In the genomic region with DNA sequence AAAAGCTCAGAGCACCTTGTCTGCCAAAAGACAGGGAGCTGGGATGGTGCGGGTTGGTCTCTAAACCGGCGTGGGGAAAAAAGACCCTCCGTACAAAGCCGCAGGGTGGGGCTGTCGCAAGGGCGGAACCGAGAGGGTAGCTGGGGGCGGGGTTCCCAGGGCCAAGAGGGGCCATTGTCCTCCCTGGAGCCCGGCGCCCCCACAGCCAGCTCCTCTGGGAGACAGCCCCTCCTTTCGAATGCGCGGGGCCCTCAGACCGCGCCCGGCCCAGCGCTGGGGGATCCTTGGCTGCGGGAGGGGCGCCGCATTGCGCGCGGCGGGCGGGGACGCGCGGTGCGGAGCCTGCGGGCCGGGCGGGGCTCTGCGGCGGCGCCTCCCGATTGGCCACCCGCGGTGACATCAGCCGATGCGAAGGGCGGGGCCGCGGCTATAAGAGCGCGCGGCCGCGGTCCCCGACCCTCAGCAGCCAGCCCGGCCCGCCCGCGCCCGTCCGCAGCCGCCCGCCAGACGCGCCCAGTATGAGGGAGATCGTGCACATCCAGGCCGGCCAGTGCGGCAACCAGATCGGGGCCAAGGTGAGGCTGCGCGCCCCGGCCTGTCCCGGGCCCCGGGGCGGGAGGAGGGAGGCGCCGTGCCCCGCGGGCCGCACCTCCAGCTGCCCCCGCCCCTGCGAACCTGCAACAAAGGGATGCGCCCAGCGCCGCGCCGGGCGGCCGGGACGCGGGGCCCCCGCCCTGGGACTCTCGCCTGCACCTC, we compare ENCODE assay signal across 8 cellular contexts. TPM values are rescaled to one million over a fixed set of nuclear protein-coding genes. Genes with fewer than 3 reads are reported as not detected.
DNase-seq lines count a peak whose midpoint lies in the region; ATAC-seq, FAIRE-seq and TF ChIP-seq lines count a peak whose summit lies in the region.

A gene (plus strand): TSS at position 459 of the 756 bp plus-strand sequence. CDS start 60 bp downstream, at position 519.

- peak within 1 kb of the TSS; percentile 75 to 84 (median 79) for H3K4me3 ChIP-seq in endothelial cell of umbilical vein (replicated peaks in 1 of 3; ENCODE audit: insufficient read depth in 1 of 3, low read depth in 1 of 3, low read length in 3 of 3)
- peak within 1 kb of the TSS; percentile 44 to 47 for H3K4me3 ChIP-seq in testis

- intact Hi-C loops in endothelial cell of umbilical vein (cut with micrococcal nuclease) = loop anchor here (2.0 to 5.0 kb wide), 4 partner anchors 100 to 221 kb away; a partner anchor contains a TSS
- intact Hi-C loops in testis (cut with DNase I; ENCODE audit: low total_unique reads) = no loop called here

- no peak for ATAC-seq in HG02840 (IDR thresholded peaks at IDR 0.05; ENCODE audit: low FRiP score, unreplicated experiment)

- no peaks in the 10 kb centered on the region for H3K9me3 ChIP-seq in endothelial cell of umbilical vein (replicated peaks; ENCODE audit: control insufficient read depth, insufficient read depth, low read length)
- H3K9me3 ChIP-seq in testis = no peaks in the 10 kb centered on the region

- DNase-seq in AG20443 (ENCODE audit: low spot score) (peak; percentile 97), GM13977 (ENCODE audit: low spot score) (peak; percentile 96), NCI-H1436 treated with DMSO at 0.1 percent for 48 hours (lab: John Stamatoyannopoulos, UW) (peak; percentile 28), UCSD-AML1 (lab: John Stamatoyannopoulos, UW; ENCODE audit: unreplicated experiment) (peak; percentile 71), endothelial cell of umbilical vein (ENCODE audit: low read depth, low spot score) (peak; percentile 83), medulla oblongata (ENCODE audit: extremely low spot score) (peak; percentile 64), testis (peak; percentile 77)

- H3K4me1 ChIP-seq in endothelial cell of umbilical vein (ENCODE audit: control insufficient read depth, extremely low read depth, insufficient read depth, low read length) (peaks cover 34% of the 10 kb centered on the region), testis (peaks cover 31% of the 10 kb centered on the region)

- 0% methylated on average over 3 to 41 of the region's 88 CpGs for WGBS in testis, 2 donors

- H3K9ac ChIP-seq in endothelial cell of umbilical vein (replicated peaks; ENCODE audit: extremely low read depth, insufficient read depth, low read length) = peak within 1 kb of the TSS; percentile 97

- peak within 1 kb of the TSS; percentile 31 for H2AFZ ChIP-seq in endothelial cell of umbilical vein (ENCODE audit: low read depth, low read length)

- no peak for FAIRE-seq in endothelial cell of umbilical vein (lab: Jason Lieb, UNC)

- CTCF ChIA-PET in endothelial cell of umbilical vein (lab: Charles Lee) = interaction anchor here (0.6 to 2.2 kb wide), 7 partner anchors 11 to 588 kb away, joined by 3 to 24 read pairs (median 4); a partner anchor contains a TSS

- peaks cover 7% of the 10 kb centered on the region for H3K79me2 ChIP-seq in endothelial cell of umbilical vein (ENCODE audit: control insufficient read depth, insufficient read depth, low read length)

- peak within 1 kb of the TSS; percentile 97 for H3K4me2 ChIP-seq in endothelial cell of umbilical vein (ENCODE audit: insufficient read depth, low read length)

- H3K27ac ChIP-seq in endothelial cell of umbilical vein (ENCODE audit: insufficient read depth, low read depth, low read length) = peak within 1 kb of the TSS; percentile 99
- H3K27ac ChIP-seq in testis = peak within 1 kb of the TSS; percentile 53 to 69

- BruUV-seq in endothelial cell of umbilical vein (replicated peaks; lab: Mats Ljungman, UMichigan) = TSS peak; percentile 41

- POLR2A ChIA-PET in endothelial cell of umbilical vein (lab: Charles Lee) = interaction anchor here (0.9 to 2.6 kb wide), 8 partner anchors 9 to 106 kb away, joined by 3 to 21 read pairs (median 4); a partner anchor contains a TSS

- H3K36me3 ChIP-seq in endothelial cell of umbilical vein (ENCODE audit: control insufficient read depth in 2 of 2, extremely low read depth in 1 of 2, insufficient read depth in 2 of 2, low read length in 2 of 2) (peaks cover 0 to 3% of the 10 kb centered on the region in 2 experiments), testis (ENCODE audit: low read depth, missing control alignments) (no peaks in the 10 kb centered on the region)

- H3K9me1 ChIP-seq in endothelial cell of umbilical vein (replicated peaks; ENCODE audit: control insufficient read depth, extremely low read depth, insufficient read depth, low read length) = no peaks in the 10 kb centered on the region

- in situ Hi-C loops in GM13977 (cut with MboI; ENCODE audit: low pct_unique_long_range_greater_than_20kb, low sequenced_read_pairs, unreplicated experiment) = no loop called here

- no peak for TF ChIP-seq CTCF in GM13977 (IDR thresholded peaks at IDR 0.05; ENCODE audit: extremely low read depth, insufficient read depth, missing control alignments)
- TF ChIP-seq CTCF in endothelial cell of umbilical vein (IDR thresholded peaks at IDR 0.05; ENCODE audit: extremely low read depth in 1 of 2, insufficient read depth in 1 of 2, low read depth in 1 of 2, low read length in 2 of 2) = no peak
- TF ChIP-seq CTCF in testis (IDR thresholded peaks at IDR 0.05) = no peak

- peaks cover 4% of the 10 kb centered on the region for H4K20me1 ChIP-seq in endothelial cell of umbilical vein (replicated peaks; ENCODE audit: control insufficient read depth, extremely low read depth, insufficient read depth, low read length)

- dilution Hi-C loops in endothelial cell of umbilical vein (cut with MboI; ENCODE audit: extremely low pct_ligation_motif_present, low sequenced_read_pairs) = no loop called here

- H3K27me3 ChIP-seq in endothelial cell of umbilical vein (ENCODE audit: control insufficient read depth in 2 of 2, insufficient read depth in 2 of 2, low read length in 2 of 2) (no peaks in the 10 kb centered on the region), testis (no peaks in the 10 kb centered on the region)

- TF ChIP-seq POLR2A in endothelial cell of umbilical vein (IDR thresholded peaks at IDR 0.05; ENCODE audit: low read depth, low read length) (peak; percentile 99), testis (IDR thresholded peaks at IDR 0.05) (no peak)

TF ChIP-seq in endothelial cell of umbilical vein, 7 proteins besides CTCF, POLR2A, EP300 and RAD21:
- TF ChIP-seq EZH2 (IDR thresholded peaks at IDR 0.05; ENCODE audit: borderline replicate concordance, low read depth, low read length, severe bottlenecking) (no peak), POLR2AphosphoS5 (IDR thresholded peaks at IDR 0.05; ENCODE audit: insufficient read depth, low read depth, low read length) (peak; percentile 100), JUN (IDR thresholded peaks at IDR 0.05; ENCODE audit: borderline replicate concordance, insufficient read depth, insufficient read length, low read depth) (no peak), MYC (IDR thresholded peaks at IDR 0.05; ENCODE audit: low read depth, low read length) (no peak), FOS (IDR thresholded peaks at IDR 0.05; ENCODE audit: borderline replicate concordance, insufficient read depth, low read length) (no peak), GATA2 (IDR thresholded peaks at IDR 0.05; ENCODE audit: insufficient read depth, insufficient read length, low read depth, low read length) (no peak)
TF ChIP-seq in endothelial cell of umbilical vein: peak in this region for 1.

RNA-seq across cellular contexts. Expression of the gene that starts here (rescaled TPM):
- 164 and 215 TPM in 2 replicates for total RNA-seq in endothelial cell of umbilical vein
- polyA plus RNA-seq in endothelial cell of umbilical vein = 170 and 214 TPM in 2 replicates
- 99.2 and 121 TPM in 2 replicates for polyA plus RNA-seq in endothelial cell of umbilical vein (2011; cell fraction: cytosol; rRNA removed)
- polyA plus RNA-seq in endothelial cell of umbilical vein (2011; cell fraction: nucleus; rRNA removed) = 65.6 and 75.4 TPM in 2 replicates
- polyA plus RNA-seq in endothelial cell of umbilical vein (2012) = 275 and 337 TPM in 2 replicates
- polyA minus RNA-seq in endothelial cell of umbilical vein = 114 and 129 TPM in 2 replicates
- 17.8 TPM for polyA minus RNA-seq in endothelial cell of umbilical vein (2011; cell fraction: cytosol; rRNA and poly(A)+ RNA removed)
- polyA minus RNA-seq in endothelial cell of umbilical vein (2011; cell fraction: nucleus; rRNA and poly(A)+ RNA removed) = 25.2 and 25.6 TPM in 2 replicates
- 10 to 100 TPM; 38.8 to 61.7 TPM for total RNA-seq in testis
- polyA plus RNA-seq in testis (ENCODE audit: insufficient read depth, low read depth, low replicate concordance) = 56.5 TPM

Comparison
In these comparisons a context has a peak if more than half of its experiments do, and no peak if none do; other contexts are left out.
1. DNase-seq: peak in every context shown above with its lines; median percentile 97 in AG20443; 96 in GM13977; 83 in endothelial cell of umbilical vein; 77 in testis; 71 in UCSD-AML1; 64 in medulla oblongata; 28 in NCI-H1436 treated with DMSO at 0.1 percent for 48 hours.